In the genomic region with DNA sequence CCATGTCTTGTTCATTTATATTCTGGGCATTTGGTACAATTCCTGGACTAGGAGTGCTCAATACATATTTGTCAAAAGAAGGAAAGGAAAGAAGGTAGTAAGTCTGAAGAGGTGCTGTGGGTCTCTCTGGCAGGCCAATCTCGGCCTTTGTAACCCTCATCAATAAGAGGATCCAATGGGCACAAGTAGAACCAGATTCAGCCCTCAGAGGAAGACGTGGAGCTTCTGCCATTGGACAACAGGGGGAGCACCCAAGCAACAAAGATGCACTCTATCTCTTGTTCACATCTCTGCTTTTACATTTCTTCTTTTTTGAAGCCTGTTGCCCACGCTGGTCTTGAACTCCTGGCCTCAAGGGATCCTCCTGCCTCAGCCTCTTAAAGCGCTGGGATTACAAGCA, we compare ENCODE assay signal across 9 cellular contexts. TPM values are rescaled to one million over a fixed set of nuclear protein-coding genes. Genes with fewer than 3 reads are reported as not detected.
DNase-seq lines count a peak whose midpoint lies in the region; ATAC-seq and TF ChIP-seq lines count a peak whose summit lies in the region.
"Had no signal": no experiment of that assay in that cellular context is flagged by ENCODE, and none has a peak within 500 bp of the region (broad histone marks: within the 10 kb centered on the region; RNA-seq: fewer than 3 reads in every experiment).

No MANE protein-coding gene starts in this region.

- H4K20me1 ChIP-seq in fibroblast of lung (ENCODE audit: control insufficient read depth, extremely low read depth, insufficient read depth, low read length): no peaks in the 10 kb centered on the region

- no peak overlapping the region for H3K4me2 ChIP-seq in fibroblast of lung (ENCODE audit: extremely low read depth, insufficient read depth, low read length)

- no peaks in the 10 kb centered on the region for H3K27me3 ChIP-seq in fibroblast of lung (ENCODE audit: control insufficient read depth, insufficient read depth, low read length)

- H3K4me1 ChIP-seq in fibroblast of lung (ENCODE audit: control insufficient read depth, extremely low read depth, insufficient read depth, low read length): peaks cover 6% of the 10 kb centered on the region

- peaks cover 19% of the 10 kb centered on the region for H3K79me2 ChIP-seq in fibroblast of lung (ENCODE audit: control insufficient read depth, insufficient read depth, low read length)

- H3K4me3 ChIP-seq in fibroblast of lung (replicated peaks in 1 of 4; ENCODE audit: control extremely low read depth in 1 of 4, insufficient read depth in 1 of 4, low read depth in 3 of 4, low read length in 4 of 4): no peak overlapping the region
- H3K4me3 ChIP-seq: skin epidermis had no signal

- H3K4me1 Mint-ChIP-seq in stimulated activated effector memory CD8-positive, alpha-beta T cell treated with anti-CD3 and anti-CD28 coated beads, Interleukin-12 subunit alpha, Interleukin-12 subunit beta, amount 100 ng/mL, for 72 hours: peaks cover 29% of the 10 kb centered on the region

- TF ChIP-seq CTCF in fibroblast of lung (conservative IDR thresholded peaks at IDR 0.05 in 1 of 2, IDR thresholded peaks at IDR 0.05 in 1 of 2; ENCODE audit: low read depth in 1 of 2, low read length in 2 of 2): peak; percentile 47 to 61

- H3K9me3 ChIP-seq in fibroblast of lung (ENCODE audit: control insufficient read depth, insufficient read depth, low read depth, low read length): no peaks in the 10 kb centered on the region

- H3K27ac Mint-ChIP-seq in stimulated activated effector memory CD8-positive, alpha-beta T cell treated with anti-CD3 and anti-CD28 coated beads, Interleukin-12 subunit alpha, Interleukin-12 subunit beta, amount 100 ng/mL, for 72 hours: peak overlapping the region; percentile 7

- peak; percentile 43 for ATAC-seq in stimulated activated effector memory CD8-positive, alpha-beta T cell treated with anti-CD3 and anti-CD28 coated beads, Interleukin-12 subunit alpha, Interleukin-12 subunit beta, amount 100 ng/mL, for 72 hours
- ATAC-seq in HG03159 (IDR thresholded peaks at IDR 0.05; ENCODE audit: unreplicated experiment): no peak

- peak overlapping the region; percentile 90 for H3K4me3 Mint-ChIP-seq in stimulated activated effector memory CD8-positive, alpha-beta T cell treated with anti-CD3 and anti-CD28 coated beads, Interleukin-12 subunit alpha, Interleukin-12 subunit beta, amount 100 ng/mL, for 72 hours

- H2AFZ ChIP-seq in fibroblast of lung (ENCODE audit: low read length): no peak overlapping the region

- H3K36me3 ChIP-seq in fibroblast of lung (ENCODE audit: control insufficient read depth, insufficient read depth, low read length): peaks cover 3% of the 10 kb centered on the region

- no peak overlapping the region for H3K27ac ChIP-seq in fibroblast of lung (ENCODE audit: insufficient read depth, low read length)

- no peak overlapping the region for H3K9ac ChIP-seq in fibroblast of lung (ENCODE audit: insufficient read depth, low read length)

- intact Hi-C loops in posterior vena cava (cut with DNase I): no loop called here

- DNase-seq in ELF-1 (ENCODE audit: low read depth, low spot score) (peak; percentile 47), Kasumi-1 (lab: John Stamatoyannopoulos, UW) (peak; percentile 77 to 83), fibroblast of lung (ENCODE audit: low read depth in 2 of 2) (peak; percentile 20 to 44), posterior vena cava (ENCODE audit: low spot score) (no peak), NCI-H1048 (lab: John Stamatoyannopoulos, UW) (no peak)
- DNase-seq in activated CD4-positive, alpha-beta T cell treated with anti-CD3 and anti-CD28 coated beads for 4 hours: peak; percentile 27 to 52
- DNase-seq in stimulated activated effector memory CD8-positive, alpha-beta T cell treated with anti-CD3 and anti-CD28 coated beads, Interleukin-12 subunit alpha, Interleukin-12 subunit beta, amount 100 ng/mL, for 72 hours (ENCODE audit: low spot score in 2 of 2): no peak

- H3K9me3 Mint-ChIP-seq in stimulated activated effector memory CD8-positive, alpha-beta T cell treated with anti-CD3 and anti-CD28 coated beads, Interleukin-12 subunit alpha, Interleukin-12 subunit beta, amount 100 ng/mL, for 72 hours: no peaks in the 10 kb centered on the region

- H3K36me3 Mint-ChIP-seq in stimulated activated effector memory CD8-positive, alpha-beta T cell treated with anti-CD3 and anti-CD28 coated beads, Interleukin-12 subunit alpha, Interleukin-12 subunit beta, amount 100 ng/mL, for 72 hours: peaks cover 28% of the 10 kb centered on the region

RNA-seq across cellular contexts. Expression of a gene that starts 2.2 kb away (rescaled TPM):
- 26.7 and 34.3 TPM in 2 replicates for total RNA-seq in fibroblast of lung
- 9.1 and 13.7 TPM in 2 replicates for polyA plus RNA-seq in fibroblast of lung
- polyA plus RNA-seq in fibroblast of lung (2012): 22.7 and 32.1 TPM in 2 replicates
- 41.3 and 58.3 TPM in 2 replicates for polyA minus RNA-seq in fibroblast of lung (ENCODE audit: low replicate concordance)
- 10 to 100 TPM; 24.8 to 26.6 TPM for total RNA-seq in posterior vena cava

RNA-seq across cellular contexts. Expression of a gene that starts 8.4 kb away (rescaled TPM):
- 73.7 and 77.3 TPM in 2 replicates for total RNA-seq in fibroblast of lung
- polyA plus RNA-seq in fibroblast of lung: 85.6 and 116 TPM in 2 replicates
- polyA plus RNA-seq in fibroblast of lung (2012): 65.1 and 73.4 TPM in 2 replicates
- 242 and 296 TPM in 2 replicates for polyA minus RNA-seq in fibroblast of lung (ENCODE audit: low replicate concordance)
- 100 to 1,000 TPM; 110 to 128 TPM for total RNA-seq in posterior vena cava

RNA-seq across cellular contexts. Expression of a gene that starts 19.3 kb away (rescaled TPM):
- total RNA-seq in fibroblast of lung (6.9 and 9.4 TPM in 2 replicates), posterior vena cava (10 to 100 TPM; 16.8 to 21.1 TPM)
- 23.8 and 36.6 TPM in 2 replicates for polyA plus RNA-seq in fibroblast of lung
- 27.3 and 41.7 TPM in 2 replicates for polyA plus RNA-seq in fibroblast of lung (2012)
- 39.2 and 56.3 TPM in 2 replicates for polyA minus RNA-seq in fibroblast of lung (ENCODE audit: low replicate concordance)

RNA-seq across cellular contexts. Expression of a gene that starts 34.7 kb away (rescaled TPM):
- 10.0 and 10.1 TPM in 2 replicates for total RNA-seq in fibroblast of lung
- 12.6 and 14.4 TPM in 2 replicates for polyA plus RNA-seq in fibroblast of lung
- 6.9 and 11.2 TPM in 2 replicates for polyA plus RNA-seq in fibroblast of lung (2012)
- polyA minus RNA-seq in fibroblast of lung (ENCODE audit: low replicate concordance): 16.5 and 33.4 TPM in 2 replicates
- 1 to 10 TPM; 6.0 to 7.8 TPM for total RNA-seq in posterior vena cava

RNA-seq across cellular contexts. Expression of a gene that starts 36.3 kb away (rescaled TPM):
- total RNA-seq in fibroblast of lung: 14.5 and 14.6 TPM in 2 replicates
- 44.9 and 53.0 TPM in 2 replicates for polyA plus RNA-seq in fibroblast of lung
- polyA plus RNA-seq in fibroblast of lung (2012): 24.0 and 28.0 TPM in 2 replicates
- 120 and 128 TPM in 2 replicates for polyA minus RNA-seq in fibroblast of lung (ENCODE audit: low replicate concordance)
- 10 to 100 TPM; 23.8 to 24.2 TPM for total RNA-seq in posterior vena cava

Comparison
In these comparisons a context has a peak if more than half of its experiments do, and no peak if none do; other contexts are left out.
1. DNase-seq: peak in ELF-1 (single experiment), Kasumi-1 (2 of 2), activated CD4-positive, alpha-beta T cell treated with anti-CD3 and anti-CD28 coated beads for 4 hours (2 of 2) and fibroblast of lung (2 of 2); none in stimulated activated effector memory CD8-positive, alpha-beta T cell treated with anti-CD3 and anti-CD28 coated beads, Interleukin-12 subunit alpha, Interleukin-12 subunit beta, amount 100 ng/mL, for 72 hours (0 of 2), posterior vena cava (single experiment) and NCI-H1048 (single experiment).